8 cellular contexts compared by ENCODE assay signal in the genomic region with DNA sequence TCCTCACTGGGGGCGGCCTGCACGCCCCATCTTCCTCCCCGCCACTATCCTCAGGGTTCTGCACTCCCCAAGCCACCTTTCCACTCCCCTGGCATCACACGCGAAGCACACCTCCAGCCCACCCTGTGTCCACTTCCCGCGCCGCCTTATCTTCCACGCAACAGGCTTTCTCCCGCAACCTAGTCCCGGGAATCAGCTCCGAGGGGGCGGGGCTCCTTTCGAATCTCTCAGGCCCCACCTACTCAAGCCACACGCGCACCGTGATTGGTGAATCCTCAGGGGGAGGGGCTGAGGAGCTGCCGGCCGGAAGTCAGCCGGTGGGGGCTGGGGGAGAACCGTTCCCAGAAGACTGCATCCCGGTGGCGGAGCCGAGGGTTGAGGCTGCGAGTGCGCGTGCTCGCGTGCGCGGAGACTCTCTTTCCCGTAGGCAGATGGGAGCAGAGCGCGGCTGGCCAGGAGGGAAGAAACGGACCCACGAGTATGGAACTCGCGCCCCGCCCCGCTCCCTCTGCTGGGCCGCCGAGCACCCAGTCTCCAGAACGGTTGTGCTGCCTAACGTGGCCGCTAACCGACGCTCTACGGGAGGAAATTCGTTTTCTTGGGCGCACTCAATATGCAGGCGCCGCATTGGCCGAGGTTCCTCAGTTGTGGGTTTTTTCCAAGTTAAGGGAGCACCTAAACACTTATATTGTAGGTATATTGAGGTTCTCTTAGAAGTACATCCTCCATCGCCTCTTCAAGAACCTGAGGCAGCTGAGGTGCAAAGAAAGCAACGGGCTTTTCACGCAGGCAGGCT. TPM values are rescaled to one million over a fixed set of nuclear protein-coding genes. Genes with fewer than 3 reads are reported as not detected.
DNase-seq lines count a peak whose midpoint lies in the region; ATAC-seq, FAIRE-seq and TF ChIP-seq lines count a peak whose summit lies in the region.

A gene (minus strand): TSS at position 194 of the 796 bp plus-strand sequence.

- H3K4me1 Mint-ChIP-seq in T-cell, result peaks cover 18 to 21% (median 18%) of the 10 kb centered on the region in 3 donors

- peak within 1 kb of the TSS; percentile 92 to 97 (median 94) for H3K4me3 Mint-ChIP-seq in T-cell

- peak; percentile 98 for DNase-seq in GM12891 (ENCODE audit: insufficient read length, low spot score)
- DNase-seq in NCI-H1436 treated with DMSO at 0.1 percent for 48 hours (lab: John Stamatoyannopoulos, UW), result peak; percentile 82
- peak; percentile 69 to 89 (median 83) for DNase-seq in T-cell
- DNase-seq in amniotic epithelial cell (ENCODE audit: low read depth), result peak; percentile 94
- DNase-seq in heart right ventricle, result peak; percentile 95 to 96
- DNase-seq in posterior vena cava (ENCODE audit: low spot score), result peak; percentile 98
- peak; percentile 97 for DNase-seq in ureter (ENCODE audit: low spot score)

- H3K36me3 Mint-ChIP-seq in T-cell, result no peaks in the 10 kb centered on the region

- peak within 1 kb of the TSS; percentile 46 to 83 (median 72) for H3K4me3 ChIP-seq in heart right ventricle

- intact Hi-C loops in heart right ventricle (cut with DNase I), result loop anchor here in 6 of 10 donors (1.0 to 5.0 kb wide), 4 partner anchors 24 to 249 kb away; a partner anchor contains a TSS
- intact Hi-C loops in posterior vena cava (cut with DNase I), result no loop called here

- CTCF ChIA-PET in T-cell (lab: Charles Lee), result interaction anchor here (0.6 to 1.7 kb wide), 8 partner anchors 116 to 547 kb away, joined by 3 to 12 read pairs (median 5); a partner anchor contains a TSS

- H3K36me3 ChIP-seq in heart right ventricle, result no peaks in the 10 kb centered on the region

- WGBS in heart right ventricle, 2 donors, result 1% methylated on average over 56 of the region's 56 CpGs

- POLR2A ChIA-PET in T-cell (lab: Charles Lee), result interaction anchor here (0.6 kb wide), 3 partner anchors 126 to 248 kb away, joined by 3 read pairs; no protein-coding TSS in a partner anchor

- H3K27ac ChIP-seq in heart right ventricle, result peak within 1 kb of the TSS; percentile 68 to 92 (median 84)

- TF ChIP-seq CTCF in heart right ventricle (IDR thresholded peaks at IDR 0.05), result peak in 7 of 9 donors; percentile 34 to 76 (median 51)

- peak; percentile 81 for FAIRE-seq in GM12891 (lab: Jason Lieb, UNC)

- no peaks in the 10 kb centered on the region for H3K27me3 Mint-ChIP-seq in T-cell

- H3K9me3 Mint-ChIP-seq in T-cell, result no peaks in the 10 kb centered on the region

- no peak for TF ChIP-seq POLR2A in GM12891 (IDR thresholded peaks at IDR 0.05; ENCODE audit: low read depth, low read length)

- peaks cover 4 to 31% (median 10%) of the 10 kb centered on the region in 9 donors for H3K4me1 ChIP-seq in heart right ventricle

- peak; percentile 93 for ATAC-seq in HG02840 (IDR thresholded peaks at IDR 0.05; ENCODE audit: low FRiP score, unreplicated experiment)
- ATAC-seq in T-cell (replicated peaks in 1 of 4), result peak; percentile 96 to 98 (median 96)
- peak; percentile 99 to 100 (median 99) for ATAC-seq in heart right ventricle

- peaks cover 0 to 2% (median 0%) of the 10 kb centered on the region in 7 donors for H3K27me3 ChIP-seq in heart right ventricle

- peak within 1 kb of the TSS; percentile 86 to 91 for H3K27ac Mint-ChIP-seq in T-cell

- no peaks in the 10 kb centered on the region for H3K9me3 ChIP-seq in heart right ventricle

TF ChIP-seq in GM12891, 5 proteins besides CTCF, POLR2A, EP300 and RAD21:
- TF ChIP-seq TAF1 (IDR thresholded peaks at IDR 0.05; ENCODE audit: low read depth, low read length) (no peak), SPI1 (IDR thresholded peaks at IDR 0.05; ENCODE audit: low read depth, low read length) (no peak), POLR2AphosphoS5 (IDR thresholded peaks at IDR 0.05; ENCODE audit: low read depth, low read length) (no peak), PAX5 (IDR thresholded peaks at IDR 0.05; ENCODE audit: insufficient read depth, low read length, severe bottlenecking) (no peak), POU2F2 (IDR thresholded peaks at IDR 0.05; ENCODE audit: low read depth, low read length) (peak; percentile 60; the same call in 1 of the 2 replicates)

RNA-seq across cellular contexts. Expression of the gene that starts here (rescaled TPM):
- polyA plus RNA-seq in GM12891 (2012; ENCODE audit: low read depth, missing spikeins), result 3.6 TPM
- total RNA-seq in T-cell (1 to 10 TPM in 2 of 5 donors, under 1 TPM in 3; 0.35 to 1.6 (median 0.72) TPM), heart right ventricle (1 to 10 TPM in 2 of 10 donors, under 1 TPM in 8; 0.34 to 2.4 (median 0.59) TPM), posterior vena cava (1 to 10 TPM; 1.7 to 2.2 TPM), ureter (3.1 TPM)
- 1 to 10 TPM; 2.3 to 2.9 TPM for polyA plus RNA-seq in heart right ventricle

Comparison
In these comparisons a context has a peak if more than half of its experiments do, and no peak if none do; other contexts are left out.
1. Peak in every context shown above with its lines: DNase-seq, ATAC-seq, H3K4me3 ChIP-seq and H3K27ac ChIP-seq.
2. intact Hi-C loops: an anchor here in heart right ventricle (1.0 to 5.0 kb wide); none called in posterior vena cava.